Comparison of ENCODE assay signal across 26 cellular contexts in the genomic region with DNA sequence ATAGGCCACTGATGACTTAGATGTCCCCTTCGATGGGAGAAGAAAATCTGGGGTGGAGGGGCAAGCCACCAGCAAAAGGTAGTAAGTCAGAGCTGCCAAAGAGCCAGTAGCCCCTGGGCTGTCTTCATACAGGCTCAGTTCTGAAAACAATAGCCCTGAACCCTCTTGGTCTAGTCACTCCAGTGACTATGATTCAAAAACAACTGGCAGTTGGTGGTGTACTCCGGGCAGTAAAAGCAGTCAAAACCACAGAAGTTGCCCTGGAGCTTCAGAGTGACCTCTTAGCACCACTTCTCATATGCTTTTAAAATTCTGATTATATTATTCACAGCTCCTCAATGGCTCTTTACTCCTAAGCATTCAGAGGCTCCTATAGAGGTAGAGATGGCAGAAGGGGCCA.
A peak's percentile ranks its signal among the peaks of the same experiment; 100 is the strongest.
DNase-seq lines count a peak whose midpoint lies in the region; ATAC-seq and TF ChIP-seq lines count a peak whose summit lies in the region.
"Had no signal": no experiment of that assay in that cellular context is flagged by ENCODE, and none has a peak within 500 bp of the region (broad histone marks: within the 10 kb centered on the region; RNA-seq: fewer than 3 reads in every experiment).

No MANE protein-coding gene starts in this region.

- no peak overlapping the region for H3K27ac Mint-ChIP-seq in MCF 10A (ENCODE audit: low read depth, unreplicated experiment)
- H3K27ac Mint-ChIP-seq: CD4-positive, alpha-beta memory T cell; endodermal cell; H9; stimulated activated naive B cell treated with anti-CD40 and anti-IgM and Interleukin-4, amounts not matched to agents 10 μg/mL and 1 μg/mL and 100 μg/mL, for 72 hours had no signal

- BruUV-seq in MCF 10A (replicated peaks; lab: Mats Ljungman, UMichigan): no TSS peak

- TF ChIP-seq CTCF in MCF 10A (IDR thresholded peaks at IDR 0.05; ENCODE audit: unreplicated experiment): no peak
- TF ChIP-seq CTCF in breast epithelium (IDR thresholded peaks at IDR 0.05): no peak

- no peaks in the 10 kb centered on the region for H3K27me3 Mint-ChIP-seq in MCF 10A (ENCODE audit: insufficient read depth, unreplicated experiment)
- H3K27me3 Mint-ChIP-seq: CD4-positive, alpha-beta memory T cell; central memory CD8-positive, alpha-beta T cell; stimulated activated naive B cell treated with anti-CD40 and anti-IgM and Interleukin-4, amounts not matched to agents 10 μg/mL and 1 μg/mL and 100 μg/mL, for 72 hours had no signal

- DNase-seq in MCF 10A (ENCODE audit: unreplicated experiment) (peak; percentile 26), breast epithelium (ENCODE audit: low spot score in 2 of 2) (no peak), RPMI7951 (ENCODE audit: low read depth) (peak; percentile 87), glomerular visceral epithelial cell (ENCODE audit: extremely low spot score) (peak; percentile 47), ureter (ENCODE audit: low spot score) (peak; percentile 13), left colon (no peak)
- DNase-seq: activated CD4-positive, alpha-beta T cell treated with anti-CD3 and anti-CD28 coated beads, Interleukin-2, amount 50 U/mL, for 48 hours; activated CD4-positive, CD25-positive, alpha-beta regulatory T cell treated with anti-CD3 and anti-CD28 coated beads, Interleukin-2, amount 50 U/mL, for 72 hours; activated T-cell treated with anti-CD3 and anti-CD28 coated beads, Interleukin-2, amount 50 U/mL, for 48 hours; CD4-positive, alpha-beta memory T cell; dermis blood vessel endothelial cell; endodermal cell; H9; heart left ventricle; kidney; NCI-H1105; NCI-H2029; NCI-H524 treated with DMSO at 0.1 percent for 48 hours; pancreas; small intestine; stimulated activated naive B cell treated with anti-CD40 and anti-IgM and Interleukin-4, amounts not matched to agents 10 μg/mL and 1 μg/mL and 100 μg/mL, for 72 hours had no signal

- no peaks in the 10 kb centered on the region for H3K36me3 ChIP-seq in breast epithelium
- H3K36me3 ChIP-seq: heart left ventricle, pancreas had no signal

- H3K27me3 ChIP-seq in breast epithelium: peaks cover 0 to 6% of the 10 kb centered on the region in 2 donors
- H3K27me3 ChIP-seq: pancreas had no signal

- intact Hi-C loops in MCF 10A (cut with micrococcal nuclease) (no loop called here), breast epithelium (cut with DNase I; ENCODE audit: low total_unique reads) (no loop called here), left colon (cut with DNase I, micrococcal nuclease) (no loop called here)

- no peaks in the 10 kb centered on the region for H3K9me3 ChIP-seq in breast epithelium
- H3K9me3 ChIP-seq: heart left ventricle, pancreas had no signal

- H3K9me3 Mint-ChIP-seq in MCF 10A (ENCODE audit: unreplicated experiment): no peaks in the 10 kb centered on the region
- H3K9me3 Mint-ChIP-seq: CD4-positive, alpha-beta memory T cell; central memory CD8-positive, alpha-beta T cell had no signal

- CTCF ChIA-PET in MCF 10A (lab: Yijun Ruan, JAX): interaction anchor here (0.5 to 1.3 kb wide), 3 partner anchors 235 to 666 kb away, joined by 3 to 5 read pairs (median 4); no protein-coding TSS in a partner anchor

- H3K4me1 ChIP-seq in breast epithelium: no peaks in the 10 kb centered on the region
- H3K4me1 ChIP-seq: pancreas had no signal

- H3K4me3 Mint-ChIP-seq in MCF 10A (ENCODE audit: unreplicated experiment): no peak overlapping the region
- H3K4me3 Mint-ChIP-seq: CD4-positive, alpha-beta memory T cell; central memory CD8-positive, alpha-beta T cell; endodermal cell; H9; stimulated activated naive B cell treated with anti-CD40 and anti-IgM and Interleukin-4, amounts not matched to agents 10 μg/mL and 1 μg/mL and 100 μg/mL, for 72 hours had no signal

- ATAC-seq in left colon (no peak), GM21447 (IDR thresholded peaks at IDR 0.05; ENCODE audit: unreplicated experiment) (no peak), HG03442 (IDR thresholded peaks at IDR 0.05; ENCODE audit: unreplicated experiment) (no peak)
- ATAC-seq: heart left ventricle; pancreas; Right ventricle myocardium inferior; stimulated activated naive B cell treated with anti-CD40 and anti-IgM and Interleukin-4, amounts not matched to agents 10 μg/mL and 1 μg/mL and 100 μg/mL, for 72 hours had no signal

- peaks cover 44% of the 10 kb centered on the region for H3K4me1 Mint-ChIP-seq in MCF 10A (ENCODE audit: insufficient read depth, unreplicated experiment)
- H3K4me1 Mint-ChIP-seq: CD4-positive, alpha-beta memory T cell; central memory CD8-positive, alpha-beta T cell; endodermal cell had no signal

- peaks cover 4% of the 10 kb centered on the region for H3K36me3 Mint-ChIP-seq in MCF 10A (ENCODE audit: insufficient read depth, unreplicated experiment)
- H3K36me3 Mint-ChIP-seq: CD4-positive, alpha-beta memory T cell; stimulated activated naive B cell treated with anti-CD40 and anti-IgM and Interleukin-4, amounts not matched to agents 10 μg/mL and 1 μg/mL and 100 μg/mL, for 72 hours had no signal

- POLR2A ChIA-PET in MCF 10A (lab: Yijun Ruan, JAX): interaction anchor here (0.6 kb wide), 2 partner anchors 487 to 785 kb away, joined by 3 to 4 read pairs; a partner anchor contains a TSS

- no peak overlapping the region for H3K4me3 ChIP-seq in breast epithelium
- H3K4me3 ChIP-seq: heart left ventricle, pancreas had no signal

- no peak for TF ChIP-seq POLR2A in breast epithelium (IDR thresholded peaks at IDR 0.05)

- H3K27ac ChIP-seq in breast epithelium: no peak overlapping the region
- H3K27ac ChIP-seq: 22Rv1, heart left ventricle, pancreas had no signal

Comparison
In these comparisons a context has a peak if more than half of its experiments do, and no peak if none do; other contexts are left out.
1. DNase-seq: peak in MCF 10A (single experiment), RPMI7951 (single experiment), glomerular visceral epithelial cell (single experiment) and ureter (single experiment); none in breast epithelium (0 of 2) and left colon (0 of 2).